Comparison of ENCODE assay signal across 8 cellular contexts in genomic region chr1:156284112-156284511, GRCh38. TPM values are rescaled to one million over a fixed set of nuclear protein-coding genes. Genes with fewer than 3 reads are reported as not detected.
DNase-seq lines count a peak whose midpoint lies in the region; FAIRE-seq and TF ChIP-seq lines count a peak whose summit lies in the region.

Gene TMEM79, plus strand, starts transcription at chr1:156284325. Its CDS starts 902 bp downstream, at chr1:156285227.

- no peaks in the 10 kb centered on the region for H3K27me3 Mint-ChIP-seq in activated CD4-positive, alpha-beta T cell treated with anti-CD3 and anti-CD28 coated beads, Interleukin-2, amount 10 ng/mL, durations not matched to agents 24 days and 14 days
- no peaks in the 10 kb centered on the region for H3K27me3 Mint-ChIP-seq in activated naive CD8-positive, alpha-beta T cell

- peaks cover 8% of the 10 kb centered on the region for H3K36me3 Mint-ChIP-seq in activated CD4-positive, alpha-beta T cell treated with anti-CD3 and anti-CD28 coated beads, Interleukin-2, amount 10 ng/mL, durations not matched to agents 24 days and 14 days (ENCODE audit: low read depth)
- H3K36me3 Mint-ChIP-seq in activated naive CD8-positive, alpha-beta T cell, result no peaks in the 10 kb centered on the region

- peaks cover 18 to 21% of the 10 kb centered on the region in 2 donors for H3K4me1 ChIP-seq in kidney (ENCODE audit: control insufficient read depth in 1 of 2, insufficient read depth in 1 of 2, low read depth in 1 of 2, low read length in 2 of 2)

- H3K4me1 Mint-ChIP-seq in activated CD4-positive, alpha-beta T cell treated with anti-CD3 and anti-CD28 coated beads, Interleukin-2, amount 10 ng/mL, durations not matched to agents 24 days and 14 days, result peaks cover 38% of the 10 kb centered on the region
- peaks cover 27% of the 10 kb centered on the region for H3K4me1 Mint-ChIP-seq in activated naive CD8-positive, alpha-beta T cell (ENCODE audit: low read depth)

- H3K4me3 ChIP-seq in kidney (ENCODE audit: low read length in 2 of 2), result peak within 1 kb of the TSS; percentile 93 to 98

- H3K9me3 Mint-ChIP-seq in activated CD4-positive, alpha-beta T cell treated with anti-CD3 and anti-CD28 coated beads, Interleukin-2, amount 10 ng/mL, durations not matched to agents 24 days and 14 days, result no peaks in the 10 kb centered on the region
- no peaks in the 10 kb centered on the region for H3K9me3 Mint-ChIP-seq in activated naive CD8-positive, alpha-beta T cell (ENCODE audit: low read depth)

- FAIRE-seq in kidney (lab: Jason Lieb, UNC), result no peak

- peak within 1 kb of the TSS; percentile 93 for H3K4me3 Mint-ChIP-seq in activated CD4-positive, alpha-beta T cell treated with anti-CD3 and anti-CD28 coated beads, Interleukin-2, amount 10 ng/mL, durations not matched to agents 24 days and 14 days
- peak within 1 kb of the TSS; percentile 99 for H3K4me3 Mint-ChIP-seq in activated naive CD8-positive, alpha-beta T cell

- H3K36me3 ChIP-seq in kidney (ENCODE audit: control insufficient read depth in 1 of 2, insufficient read depth in 2 of 2, low read length in 2 of 2), result peaks cover 2 to 5% of the 10 kb centered on the region in 2 donors

- TF ChIP-seq CTCF in kidney (IDR thresholded peaks at IDR 0.05; ENCODE audit: borderline replicate concordance, extremely low read depth, insufficient read depth), result no peak

- no peaks in the 10 kb centered on the region for H3K9me3 ChIP-seq in kidney (ENCODE audit: control insufficient read depth in 1 of 2, low read length in 2 of 2)

- intact Hi-C loops in activated CD4-positive, alpha-beta T cell treated with anti-CD3 and anti-CD28 coated beads, Interleukin-2, amount 10 ng/mL, durations not matched to agents 24 days and 14 days (cut with micrococcal nuclease), result no loop called here
- intact Hi-C loops in kidney (cut with DNase I), result no loop called here

- no peak for TF ChIP-seq POLR2A in erythroblast (IDR thresholded peaks at IDR 0.05; ENCODE audit: low read length)

- peak within 1 kb of the TSS; percentile 64 to 78 for H3K9ac ChIP-seq in kidney (ENCODE audit: low read length in 2 of 2)

- DNase-seq in activated CD4-positive, alpha-beta T cell treated with anti-CD3 and anti-CD28 coated beads, Interleukin-2, amount 10 ng/mL, durations not matched to agents 24 days and 14 days, result no peak
- DNase-seq in activated CD4-positive, alpha-beta T cell treated with anti-CD3 and anti-CD28 coated beads, Interleukin-2, amount 50 U/mL, for 48 hours, result no peak
- DNase-seq in kidney, result no peak
- DNase-seq in erythroblast (lab: John Stamatoyannopoulos, UW), result no peak
- DNase-seq in SIG-M5 treated with dmso at 0.1 percent for 504 hours (lab: John Stamatoyannopoulos, UW; ENCODE audit: unreplicated experiment), result no peak
- no peak for DNase-seq in C1 segment of cervical spinal cord (lab: John Stamatoyannopoulos, UW)

- peak within 1 kb of the TSS in 1 of 2 donors; percentile 92 for H3K27ac ChIP-seq in kidney (ENCODE audit: low read depth in 2 of 2, low read length in 2 of 2)
- H3K27ac ChIP-seq in temporal lobe (ENCODE audit: low read depth, low read length), result peak within 1 kb of the TSS; percentile 75

- H3K27ac Mint-ChIP-seq in activated CD4-positive, alpha-beta T cell treated with anti-CD3 and anti-CD28 coated beads, Interleukin-2, amount 10 ng/mL, durations not matched to agents 24 days and 14 days, result peak within 1 kb of the TSS; percentile 96
- peak within 1 kb of the TSS; percentile 98 for H3K27ac Mint-ChIP-seq in activated naive CD8-positive, alpha-beta T cell

RNA-seq across cellular contexts. Expression of gene TMEM79, which starts in this region (rescaled TPM):
- total RNA-seq in activated CD4-positive, alpha-beta T cell treated with anti-CD3 and anti-CD28 coated beads, Interleukin-2, amount 10 ng/mL, durations not matched to agents 24 days and 14 days, result 8.6 and 9.3 TPM in 2 replicates
- 2.7 TPM for total RNA-seq in kidney
- 3.9 TPM for polyA plus RNA-seq in kidney (ENCODE audit: insufficient read depth, low read depth, low replicate concordance)
- total RNA-seq in temporal lobe, result 0.98 TPM
